Comparison of ENCODE assay signal across 9 cellular contexts in genomic region chr11:61694971-61695706, GRCh38. TPM values are rescaled to one million over a fixed set of nuclear protein-coding genes. Genes with fewer than 3 reads are reported as not detected.
A peak's percentile ranks its signal among the peaks of the same experiment; 100 is the strongest.
DNase-seq lines count a peak whose midpoint lies in the region; ATAC-seq and TF ChIP-seq lines count a peak whose summit lies in the region.
"Had no signal": no experiment of that assay in that cellular context is flagged by ENCODE, and none has a peak within 500 bp of the region (broad histone marks: within the 10 kb centered on the region; RNA-seq: fewer than 3 reads in every experiment).

No MANE protein-coding gene starts in this region.

- intact Hi-C loops in CD4-positive, alpha-beta T cell (cut with DNase I, micrococcal nuclease), result loop anchor here in 1 of 2 experiments (2.0 kb wide), 1 partner anchor 14 kb away; the partner anchor contains the start of gene DAGLA
- intact Hi-C loops in Panc1 (cut with micrococcal nuclease; ENCODE audit: unreplicated experiment) (no loop called here), OCI-LY7 (cut with micrococcal nuclease; ENCODE audit: unreplicated experiment) (no loop called here)

- ATAC-seq in CD4-positive, alpha-beta T cell (ENCODE audit: poor library complexity), result no peak
- ATAC-seq in Panc1, result peak; percentile 19
- ATAC-seq in GM21737 (IDR thresholded peaks at IDR 0.05; ENCODE audit: unreplicated experiment), result no peak

- H3K27ac Mint-ChIP-seq in CD4-positive, alpha-beta T cell, result peak overlapping the region; percentile 85

- H3K27ac ChIP-seq in CD4-positive, alpha-beta T cell (ENCODE audit: low read depth, low read length), result peak overlapping the region; percentile 27
- peak overlapping the region; percentile 78 for H3K27ac ChIP-seq in Panc1 (ENCODE audit: low read length)
- H3K27ac ChIP-seq in esophagus (ENCODE audit: low read depth in 2 of 2, low read length in 1 of 2), result peak overlapping the region; percentile 88 to 91
- peak overlapping the region; percentile 74 for H3K27ac ChIP-seq in osteoblast (ENCODE audit: low read depth, low read length)
- H3K27ac ChIP-seq in OCI-LY7 (ENCODE audit: low read depth, low read length, poor library complexity, severe bottlenecking), result no peak overlapping the region
- H3K27ac ChIP-seq: parathyroid adenoma had no signal

- H3K36me3 ChIP-seq in Panc1 (ENCODE audit: control insufficient read depth, insufficient read depth, low read length), result no peaks in the 10 kb centered on the region
- no peaks in the 10 kb centered on the region for H3K36me3 ChIP-seq in esophagus (ENCODE audit: control insufficient read depth in 2 of 2, insufficient read depth in 2 of 2, low read length in 1 of 2)
- no peaks in the 10 kb centered on the region for H3K36me3 ChIP-seq in osteoblast (ENCODE audit: insufficient read depth, low read length)
- H3K36me3 ChIP-seq in OCI-LY7 (ENCODE audit: insufficient read depth, low read length), result no peaks in the 10 kb centered on the region

- H3K79me2 ChIP-seq in osteoblast (ENCODE audit: insufficient read depth, low read length) (peaks cover 32% of the 10 kb centered on the region), OCI-LY7 (ENCODE audit: insufficient read depth, low read depth, low read length) (no peaks in the 10 kb centered on the region)
- H3K79me2 ChIP-seq: parathyroid adenoma had no signal

- CTCF ChIA-PET in CD4-positive, alpha-beta T cell (lab: Charles Lee), result interaction anchor here (1.6 kb wide), 1 partner anchor 38 kb away, joined by 6 read pairs; no protein-coding TSS in a partner anchor
- CTCF ChIA-PET in Panc1 (lab: Charles Lee), result interaction anchor here (1.0 to 1.5 kb wide), 3 partner anchors 23 to 52 kb away, joined by 3 to 4 read pairs (median 4); no protein-coding TSS in a partner anchor
- CTCF ChIA-PET in OCI-LY7 (lab: Charles Lee; ENCODE audit: unreplicated experiment), result no interaction called here

- H3K9me2 ChIP-seq in OCI-LY7 (ENCODE audit: insufficient read depth, low read length), result no peaks in the 10 kb centered on the region

- no peaks in the 10 kb centered on the region for H3K9me3 ChIP-seq in CD4-positive, alpha-beta T cell (ENCODE audit: control insufficient read depth, low read length)
- H3K9me3 ChIP-seq in Panc1 (ENCODE audit: control insufficient read depth, insufficient read depth, low read depth, low read length), result no peaks in the 10 kb centered on the region
- H3K9me3 ChIP-seq in esophagus (ENCODE audit: control insufficient read depth in 2 of 2, insufficient read depth in 1 of 2, low read depth in 1 of 2, low read length in 1 of 2), result no peaks in the 10 kb centered on the region
- no peaks in the 10 kb centered on the region for H3K9me3 ChIP-seq in osteoblast (ENCODE audit: low read depth, low read length)
- no peaks in the 10 kb centered on the region for H3K9me3 ChIP-seq in OCI-LY7 (ENCODE audit: low read length)

- H2AFZ ChIP-seq in osteoblast (ENCODE audit: low read length) (peak overlapping the region; percentile 62), OCI-LY7 (ENCODE audit: low read length) (no peak overlapping the region)
- H2AFZ ChIP-seq: parathyroid adenoma had no signal

- POLR2A ChIA-PET in CD4-positive, alpha-beta T cell (lab: Charles Lee), result no interaction called here
- POLR2A ChIA-PET in Panc1 (lab: Charles Lee) (no interaction called here), OCI-LY7 (lab: Charles Lee) (interaction anchor here (0.6 kb wide), 1 partner anchor 267 kb away, joined by 3 read pairs; no protein-coding TSS in a partner anchor)

- no peak for TF ChIP-seq CTCF in CD4-positive, alpha-beta T cell (IDR thresholded peaks at IDR 0.05)
- TF ChIP-seq CTCF in Panc1 (IDR thresholded peaks at IDR 0.05) (no peak), osteoblast (IDR thresholded peaks at IDR 0.05; ENCODE audit: extremely low read depth, low read depth, low read length) (no peak), OCI-LY7 (conservative IDR thresholded peaks at IDR 0.05; ENCODE audit: low read length) (no peak)

- H3K9me3 Mint-ChIP-seq in CD4-positive, alpha-beta T cell, result no peaks in the 10 kb centered on the region

- WGBS in esophagus, 2 donors, result 43 to 57% methylated on average over 13 of the region's 13 CpGs

- H3K4me3 ChIP-seq in Panc1 (ENCODE audit: low read depth in 2 of 2, low read length in 2 of 2) (no peak overlapping the region), esophagus (ENCODE audit: low read depth in 1 of 2, low read length in 2 of 2) (no peak overlapping the region), osteoblast (ENCODE audit: insufficient read depth, low read length) (peak overlapping the region; percentile 58), OCI-LY7 (ENCODE audit: low read depth, low read length, poor library complexity, severe bottlenecking) (no peak overlapping the region)

- H3K4me1 ChIP-seq in Panc1 (ENCODE audit: control insufficient read depth, insufficient read depth, low read length), result peaks cover 61% of the 10 kb centered on the region
- peaks cover 37 to 58% of the 10 kb centered on the region in 2 donors for H3K4me1 ChIP-seq in esophagus (ENCODE audit: control insufficient read depth in 2 of 2, insufficient read depth in 2 of 2, low read length in 1 of 2)
- peaks cover 22% of the 10 kb centered on the region for H3K4me1 ChIP-seq in osteoblast (ENCODE audit: insufficient read depth, low read length)
- H3K4me1 ChIP-seq in OCI-LY7 (ENCODE audit: insufficient read depth, low read length, poor library complexity, severe bottlenecking), result peaks cover 8% of the 10 kb centered on the region
- H3K4me1 ChIP-seq: parathyroid adenoma had no signal

- H3K27me3 Mint-ChIP-seq in CD4-positive, alpha-beta T cell, result no peaks in the 10 kb centered on the region

- DNase-seq in CD4-positive, alpha-beta T cell, result no peak
- DNase-seq in Panc1 (ENCODE audit: low read depth, low spot score), result no peak
- peak; percentile 84 for DNase-seq in osteoblast (ENCODE audit: insufficient read length, low spot score, missing footprints)
- no peak for DNase-seq in HuH-7.5 (ENCODE audit: low spot score)
- no peak for DNase-seq in OCI-LY7 (ENCODE audit: low spot score)
- DNase-seq in NCI-H2029 (lab: John Stamatoyannopoulos, UW), result no peak

- BruUV-seq in Panc1 (replicated peaks; lab: Mats Ljungman, UMichigan) (no TSS peak), OCI-LY7 (replicated peaks; lab: Mats Ljungman, UMichigan) (no TSS peak)

- H3K27me3 ChIP-seq in CD4-positive, alpha-beta T cell (ENCODE audit: control insufficient read depth, insufficient read depth, low read length), result no peaks in the 10 kb centered on the region
- no peaks in the 10 kb centered on the region for H3K27me3 ChIP-seq in Panc1 (ENCODE audit: control insufficient read depth, insufficient read depth, low read length)
- no peaks in the 10 kb centered on the region for H3K27me3 ChIP-seq in esophagus (ENCODE audit: control insufficient read depth in 1 of 2, insufficient read depth in 2 of 2, low read length in 2 of 2)
- H3K27me3 ChIP-seq in osteoblast (ENCODE audit: insufficient read depth, low read length), result no peaks in the 10 kb centered on the region

- no peak overlapping the region for H3K4me3 Mint-ChIP-seq in CD4-positive, alpha-beta T cell

- no peaks in the 10 kb centered on the region for H3K36me3 Mint-ChIP-seq in CD4-positive, alpha-beta T cell (ENCODE audit: low read depth)

- peaks cover 46% of the 10 kb centered on the region for H4K20me1 ChIP-seq in osteoblast (ENCODE audit: insufficient read depth, low read length)
- no peaks in the 10 kb centered on the region for H4K20me1 ChIP-seq in OCI-LY7 (ENCODE audit: insufficient read depth, low read length)

- in situ Hi-C loops in Panc1 (cut with HindIII; ENCODE audit: low pct_unique_long_range_greater_than_20kb, low sequenced_read_pairs), result no loop called here

- peak overlapping the region; percentile 74 for H3K4me2 ChIP-seq in osteoblast (ENCODE audit: insufficient read depth, low read length)
- H3K4me2 ChIP-seq in OCI-LY7 (ENCODE audit: low read length), result no peak overlapping the region

- H3K4me1 Mint-ChIP-seq in CD4-positive, alpha-beta T cell (ENCODE audit: low read depth), result peaks cover 22% of the 10 kb centered on the region

RNA-seq across cellular contexts. Expression of gene DAGLA, which starts 14.9 kb away (rescaled TPM):
- under 1 TPM; 0.52 to 0.73 TPM for total RNA-seq in CD4-positive, alpha-beta T cell
- total RNA-seq in Panc1 (2021; ENCODE audit: unreplicated experiment) (6.4 TPM), osteoblast (2.9 and 3.6 TPM in 2 replicates), OCI-LY7 (2022) (not detected in 2 replicates)
- 5.6 TPM for polyA plus RNA-seq in Panc1 (2012; ENCODE audit: insufficient read length)
- polyA plus RNA-seq in esophagus, result 1 to 10 TPM; 1.7 to 5.0 TPM
- total RNA-seq in OCI-LY7 (2014; rRNA removed; shearing (Covaris generic)), result not detected in 2 replicates

RNA-seq across cellular contexts. Expression of gene MYRF, which starts 57.3 kb away (rescaled TPM):
- total RNA-seq in CD4-positive, alpha-beta T cell, result under 1 TPM; 0.31 to 0.49 TPM
- total RNA-seq in Panc1 (2021; ENCODE audit: unreplicated experiment), result 2.8 TPM
- 3.7 TPM for polyA plus RNA-seq in Panc1 (2012; ENCODE audit: insufficient read length)
- polyA plus RNA-seq in esophagus, result 1 to 10 TPM in 1 of 2 donors, under 1 TPM in 1; 0.18 to 1.3 TPM
- total RNA-seq in osteoblast, result 0.29 and 0.36 TPM in 2 replicates
- 0.19 and 0.23 TPM in 2 replicates for total RNA-seq in OCI-LY7 (2014; rRNA removed; shearing (Covaris generic))
- 0.98 and 1.1 TPM in 2 replicates for total RNA-seq in OCI-LY7 (2022)
